Comparison of ENCODE assay signal across 8 cellular contexts in genomic region chr7:87218941-87219544, GRCh38. TPM values are rescaled to one million over a fixed set of nuclear protein-coding genes. Genes with fewer than 3 reads are reported as not detected.
A peak's percentile ranks its signal among the peaks of the same experiment; 100 is the strongest.
DNase-seq lines count a peak whose midpoint lies in the region; ATAC-seq and TF ChIP-seq lines count a peak whose summit lies in the region.

No MANE protein-coding gene starts in this region.

- CTCF ChIA-PET in GM10248 (lab: Yijun Ruan, JAX) (interaction anchor here (0.6 to 2.7 kb wide), 10 partner anchors 11 to 303 kb away, joined by 3 to 7 read pairs (median 3); no protein-coding TSS in a partner anchor), PC-3 (lab: Charles Lee) (interaction anchor here (0.6 kb wide), 1 partner anchor 67 kb away, joined by 3 read pairs; the partner anchor contains the start of gene DMTF1)

- H3K9me2 ChIP-seq in PC-3 (replicated peaks; ENCODE audit: low read length): no peaks in the 10 kb centered on the region

- peak overlapping the region; percentile 99 for H2AFZ ChIP-seq in PC-3 (ENCODE audit: low read length)

- intact Hi-C loops in PC-3 (cut with micrococcal nuclease) (loop anchor here (1.0 to 10.0 kb wide), 2 partner anchors 66 to 656 kb away; partner anchors contain the start of genes DBF4 and SLC25A40), right cardiac atrium (cut with DNase I) (loop anchor here in 2 of 4 donors (10.0 kb wide), 1 partner anchor 54 kb away; no protein-coding TSS in a partner anchor)

- H3K36me3 ChIP-seq in PC-3 (ENCODE audit: low read depth, low read length): no peaks in the 10 kb centered on the region

- TSS peak; percentile 24 for BruUV-seq in PC-3 (replicated peaks; lab: Mats Ljungman, UMichigan)

- H3K9me3 Mint-ChIP-seq in progenitor cell of endocrine pancreas (ENCODE audit: low read depth): no peaks in the 10 kb centered on the region

- no peaks in the 10 kb centered on the region for H3F3A ChIP-seq in PC-3 (ENCODE audit: low read length, unreplicated experiment)

- no peaks in the 10 kb centered on the region for H4K20me1 ChIP-seq in PC-3 (ENCODE audit: low read length)

- H3K36me3 Mint-ChIP-seq in progenitor cell of endocrine pancreas (ENCODE audit: insufficient read depth): no peaks in the 10 kb centered on the region

- peak overlapping the region; percentile 95 for H3K4me3 Mint-ChIP-seq in progenitor cell of endocrine pancreas (ENCODE audit: low read depth)

- peak; percentile 9 for ATAC-seq in HG02588 (IDR thresholded peaks at IDR 0.05; ENCODE audit: unreplicated experiment)
- peak; percentile 45 for ATAC-seq in PC-3
- peak; percentile 70 to 76 for ATAC-seq in right cardiac atrium

- H3K27ac ChIP-seq in PC-3 (ENCODE audit: low read length) (peak overlapping the region; percentile 14; the same call in 1 of the 2 replicates), angular gyrus (ENCODE audit: low read depth, low read length) (peak overlapping the region; percentile 70), right cardiac atrium (ENCODE audit: low read length) (peak overlapping the region; percentile 71)

- POLR2A ChIA-PET in GM10248 (lab: Yijun Ruan, JAX) (interaction anchor here (0.8 to 2.1 kb wide), 3 partner anchors 17 to 191 kb away, joined by 3 to 8 read pairs (median 3); partner anchors contain the start of gene DMTF1), PC-3 (lab: Charles Lee; ENCODE audit: unreplicated experiment) (no interaction called here)

- TF ChIP-seq CTCF in GM10248 (IDR thresholded peaks at IDR 0.05; ENCODE audit: control extremely low read depth, extremely low read depth, low read depth, missing control alignments): no peak
- TF ChIP-seq CTCF in PC-3 (conservative IDR thresholded peaks at IDR 0.05; ENCODE audit: low read depth, low read length): no peak; the same call in 1 of the 2 replicates
- TF ChIP-seq CTCF in progenitor cell of endocrine pancreas (IDR thresholded peaks at IDR 0.05; ENCODE audit: unreplicated experiment): peak; percentile 14

- H3K9ac ChIP-seq in PC-3 (ENCODE audit: low read length): peak overlapping the region; percentile 86

- DNase-seq in GM10248 (ENCODE audit: extremely low spot score): peak; percentile 31
- DNase-seq in PC-3: peak; percentile 57
- DNase-seq in right cardiac atrium: peak; percentile 74 to 86 (median 85)
- DNase-seq in progenitor cell of endocrine pancreas (ENCODE audit: low spot score, unreplicated experiment): no peak
- DNase-seq in OCI-M2 (lab: John Stamatoyannopoulos, UW; ENCODE audit: unreplicated experiment): no peak
- DNase-seq in epidermal melanocyte (ENCODE audit: insufficient read length, low spot score): no peak

- 4% methylated on average over 16 of the region's 16 CpGs for WGBS in right cardiac atrium

- peak overlapping the region; percentile 99 for H3K4me2 ChIP-seq in PC-3 (ENCODE audit: low read length)

- H3K27ac Mint-ChIP-seq in progenitor cell of endocrine pancreas: peak overlapping the region; percentile 86

- peaks cover 17% of the 10 kb centered on the region for H3K4me1 Mint-ChIP-seq in progenitor cell of endocrine pancreas (ENCODE audit: low read depth)

- H3K4me1 ChIP-seq in PC-3 (ENCODE audit: insufficient read depth, low read length) (peaks cover 8% of the 10 kb centered on the region; the same call in 1 of the 2 replicates), right cardiac atrium (ENCODE audit: control insufficient read depth, insufficient read depth, low read length) (peaks cover 2% of the 10 kb centered on the region)

- H3K27me3 Mint-ChIP-seq in progenitor cell of endocrine pancreas: no peaks in the 10 kb centered on the region

- H3K27me3 ChIP-seq in PC-3 (ENCODE audit: low read length) (no peaks in the 10 kb centered on the region), right cardiac atrium (ENCODE audit: control insufficient read depth, insufficient read depth) (no peaks in the 10 kb centered on the region)

- peak overlapping the region; percentile 94 for H3K4me3 ChIP-seq in PC-3 (ENCODE audit: low read length)
- peak overlapping the region; percentile 83 for H3K4me3 ChIP-seq in right cardiac atrium (ENCODE audit: low read length)

- no peaks in the 10 kb centered on the region for H3K9me3 ChIP-seq in PC-3 (ENCODE audit: low read length)
- no peaks in the 10 kb centered on the region for H3K9me3 ChIP-seq in right cardiac atrium (ENCODE audit: control insufficient read depth, low read length)

- peaks cover 28% of the 10 kb centered on the region for H3K79me2 ChIP-seq in PC-3 (ENCODE audit: low read length)

RNA-seq across cellular contexts. Expression of gene TMEM243, which starts 0.5 kb away (rescaled TPM):
- total RNA-seq in PC-3 (2014; rRNA removed) (16.6 and 18.8 TPM in 2 replicates), right cardiac atrium (10 to 100 TPM in 1 of 4 donors, 1 to 10 TPM in 3; 7.1 to 10.8 (median 8.7) TPM), progenitor cell of endocrine pancreas (15.9 and 16.6 TPM in 2 replicates)
- 11.2 TPM for polyA plus RNA-seq in right cardiac atrium

Comparison
In these comparisons a context has a peak if more than half of its experiments do, and no peak if none do; other contexts are left out.
1. DNase-seq: peak in GM10248 (single experiment), PC-3 (single experiment) and right cardiac atrium (3 of 3); none in progenitor cell of endocrine pancreas (single experiment), OCI-M2 (single experiment) and epidermal melanocyte (single experiment).
2. ATAC-seq: peak in every context shown above with its lines; median percentile 73 in right cardiac atrium; 45 in PC-3; 9 in HG02588.
3. H3K27ac ChIP-seq: peak in every context shown above with its lines; median percentile 71 in right cardiac atrium; 70 in angular gyrus; 14 in PC-3.